In genomic region chr9:78201158-78201777, GRCh38 we compare ENCODE assay signal across 8 cellular contexts. TPM values are rescaled to one million over a fixed set of nuclear protein-coding genes. Genes with fewer than 3 reads are reported as not detected.
DNase-seq lines count a peak whose midpoint lies in the region; ATAC-seq, FAIRE-seq and TF ChIP-seq lines count a peak whose summit lies in the region.
"Not testable (repeated sequence)": the region's sequence is repeated elsewhere in the genome, so short reads cannot be mapped to it uniquely, and the experiment has no call there.

No MANE protein-coding gene starts in this region.

- H3K4me3 ChIP-seq in DOHH2 (ENCODE audit: low read length) (peak overlapping the region; percentile 33), OCI-LY3 (ENCODE audit: low read length) (peak overlapping the region; percentile 74)
- H3K4me3 ChIP-seq in GM12878; mesendoderm (ENCODE audit: low read length): not testable (repeated sequence)

- not testable (repeated sequence) for TF ChIP-seq POLR2A in GM12878 (IDR thresholded peaks at IDR 0.05; ENCODE audit: low read depth, low read length)

- RAD21 ChIA-PET in GM12878 (lab: Charles Lee; ENCODE audit: unreplicated experiment), result interaction anchor here (1.4 kb wide), 1 partner anchor 10 kb away, joined by 7 read pairs; no protein-coding TSS in a partner anchor

- H3K36me3 ChIP-seq in DOHH2 (ENCODE audit: control insufficient read depth, low read length); OCI-LY3 (replicated peaks; ENCODE audit: low read depth, low read length); GM12878 (ENCODE audit: control insufficient read depth in 2 of 2, insufficient read depth in 2 of 2, low read length in 1 of 2); mesendoderm (ENCODE audit: control insufficient read depth, insufficient read depth, low read length): not testable (repeated sequence)

- TF ChIP-seq RAD21 in GM12878 (IDR thresholded peaks at IDR 0.05; ENCODE audit: insufficient read depth, low read depth, low read length), result not testable (repeated sequence)

- not testable (repeated sequence) for FAIRE-seq in GM12878 (lab: Jason Lieb, UNC)

- H2BK15ac ChIP-seq in mesendoderm (replicated peaks; ENCODE audit: low read depth), result not testable (repeated sequence)

- not testable (repeated sequence) for H3K79me1 ChIP-seq in mesendoderm (ENCODE audit: low read length)

- not testable (repeated sequence) for TF ChIP-seq CTCF in DOHH2 (IDR thresholded peaks at IDR 0.05; ENCODE audit: low read depth, low read length, poor library complexity, severe bottlenecking); OCI-LY3 (IDR thresholded peaks at IDR 0.05; ENCODE audit: low read depth, low read length); GM12878 (IDR thresholded peaks at IDR 0.05 in 2 of 3, conservative IDR thresholded peaks at IDR 0.05 in 1 of 3; ENCODE audit: control insufficient read depth in 2 of 3, extremely low read depth in 1 of 3, insufficient read depth in 1 of 3, low read depth in 3 of 3, low read length in 3 of 3)

- not testable (repeated sequence) for H2AK5ac ChIP-seq in mesendoderm (ENCODE audit: low read length)

- CTCF ChIA-PET in activated CD4-positive, alpha-beta memory T cell treated with anti-CD3 and anti-CD28 coated beads, Interleukin-2, amount 10 ng/mL, durations not matched to agents 7 days and 5 days (lab: Charles Lee), result interaction anchor here (0.8 to 1.7 kb wide), 12 partner anchors 8 to 744 kb away, joined by 3 to 8 read pairs (median 4); partner anchors contain the start of gene CEP78
- CTCF ChIA-PET in GM12878 (lab: Yijun Ruan, JAX), result interaction anchor here (0.8 to 1.3 kb wide), 4 partner anchors 9 to 104 kb away, joined by 3 to 7 read pairs (median 3); no protein-coding TSS in a partner anchor

- H3F3A ChIP-seq in DOHH2 (ENCODE audit: control insufficient read depth, insufficient read depth), result not testable (repeated sequence)

- H3K56ac ChIP-seq in mesendoderm (ENCODE audit: low read length), result not testable (repeated sequence)

- ATAC-seq in GM21529 (IDR thresholded peaks at IDR 0.05; ENCODE audit: unreplicated experiment), result peak; percentile 70
- ATAC-seq in HG03565 (IDR thresholded peaks at IDR 0.05; ENCODE audit: unreplicated experiment), result peak; percentile 58
- peak; percentile 87 for ATAC-seq in GM12878

- peak overlapping the region; percentile 29 for H3K4me3 Mint-ChIP-seq in activated CD4-positive, alpha-beta memory T cell treated with anti-CD3 and anti-CD28 coated beads, Interleukin-2, amount 10 ng/mL, durations not matched to agents 7 days and 5 days

- H3K4me1 Mint-ChIP-seq in activated CD4-positive, alpha-beta memory T cell treated with anti-CD3 and anti-CD28 coated beads, Interleukin-2, amount 10 ng/mL, durations not matched to agents 7 days and 5 days, result peaks cover 25% of the 10 kb centered on the region

- peaks cover 40% of the 10 kb centered on the region for H3K36me3 Mint-ChIP-seq in activated CD4-positive, alpha-beta memory T cell treated with anti-CD3 and anti-CD28 coated beads, Interleukin-2, amount 10 ng/mL, durations not matched to agents 7 days and 5 days (ENCODE audit: low read depth)

- TF ChIP-seq EP300 in GM12878 (IDR thresholded peaks at IDR 0.05; ENCODE audit: borderline replicate concordance in 1 of 2, control insufficient read depth in 1 of 2, low read depth in 2 of 2, low read length in 2 of 2), result not testable (repeated sequence)

- H4K5ac ChIP-seq in mesendoderm (ENCODE audit: low read length), result not testable (repeated sequence)

- H2BK120ac ChIP-seq in mesendoderm (ENCODE audit: low read depth, low read length), result not testable (repeated sequence)

- not testable (repeated sequence) for H3K27me3 ChIP-seq in DOHH2 (ENCODE audit: control insufficient read depth, low read length); OCI-LY3 (ENCODE audit: low read depth, low read length); GM12878 (replicated peaks in 1 of 2; ENCODE audit: control insufficient read depth in 2 of 2, insufficient read depth in 2 of 2, low read length in 1 of 2); mesendoderm (ENCODE audit: insufficient read depth, low read length, poor library complexity)

- peak; percentile 85 for DNase-seq in activated CD4-positive, alpha-beta memory T cell treated with anti-CD3 and anti-CD28 coated beads, Interleukin-2, amount 10 ng/mL, durations not matched to agents 7 days and 5 days
- not testable (repeated sequence) for DNase-seq in GM12878 (ENCODE audit: low read depth, low spot score)
- DNase-seq in mesendoderm, result peak; percentile 31
- DNase-seq in stimulated activated CD8-positive, alpha-beta memory T cell treated with anti-CD3 and anti-CD28 coated beads, Interleukin-2, amount 100 ng/mL, for 48 hours (ENCODE audit: low read depth in 2 of 2), result peak; percentile 23 to 24

- in situ Hi-C loops in GM12878 (cut with MboI), result not testable (repeated sequence)

- BruUV-seq in GM12878 (replicated peaks; lab: Mats Ljungman, UMichigan), result not testable (repeated sequence)

- peak overlapping the region; percentile 54 for H3K9ac ChIP-seq in OCI-LY3 (ENCODE audit: low read length)
- H3K9ac ChIP-seq in GM12878 (ENCODE audit: control insufficient read depth, insufficient read depth, low read length); mesendoderm (ENCODE audit: low read length): not testable (repeated sequence)

- H2BK5ac ChIP-seq in mesendoderm (ENCODE audit: low read length), result not testable (repeated sequence)

- H3K4me2 ChIP-seq in DOHH2 (ENCODE audit: low read length) (peak overlapping the region; percentile 54), OCI-LY3 (ENCODE audit: low read length) (peak overlapping the region; percentile 68), GM12878 (ENCODE audit: control insufficient read depth, insufficient read depth) (0 out of 2 replicates have a peak overlapping the region, but pooled peaks have one; percentile 21)
- not testable (repeated sequence) for H3K4me2 ChIP-seq in mesendoderm (ENCODE audit: low read length)

- not testable (repeated sequence) for H3K18ac ChIP-seq in mesendoderm (ENCODE audit: low read length)

- not testable (repeated sequence) for H3K79me2 ChIP-seq in DOHH2 (ENCODE audit: control insufficient read depth, low read length); OCI-LY3 (ENCODE audit: low read length); GM12878 (ENCODE audit: control insufficient read depth, insufficient read depth, low read length); mesendoderm (ENCODE audit: control insufficient read depth, insufficient read depth, low read length)

- not testable (repeated sequence) for H4K20me1 ChIP-seq in DOHH2 (ENCODE audit: control insufficient read depth, insufficient read depth, low read depth, low read length); OCI-LY3 (ENCODE audit: insufficient read depth, low read length); GM12878 (ENCODE audit: control insufficient read depth, insufficient read depth)

- SMC1A ChIA-PET in GM12878 (lab: Charles Lee; ENCODE audit: uncharacterized antibody, unreplicated experiment), result interaction anchor here (0.6 to 1.9 kb wide), 8 partner anchors 9 to 148 kb away, joined by 3 to 7 read pairs (median 4); no protein-coding TSS in a partner anchor

- H3K9me3 Mint-ChIP-seq in activated CD4-positive, alpha-beta memory T cell treated with anti-CD3 and anti-CD28 coated beads, Interleukin-2, amount 10 ng/mL, durations not matched to agents 7 days and 5 days, result peaks cover 29% of the 10 kb centered on the region

- not testable (repeated sequence) for H3K9me3 ChIP-seq in DOHH2 (ENCODE audit: control insufficient read depth, insufficient read depth, low read length); OCI-LY3 (ENCODE audit: insufficient read depth, low read length); GM12878 (replicated peaks; ENCODE audit: control insufficient read depth, insufficient read depth, low read length)

- peak overlapping the region; percentile 67 for H3K27ac Mint-ChIP-seq in activated CD4-positive, alpha-beta memory T cell treated with anti-CD3 and anti-CD28 coated beads, Interleukin-2, amount 10 ng/mL, durations not matched to agents 7 days and 5 days

- H3K27ac ChIP-seq in DOHH2 (ENCODE audit: low read depth, low read length); OCI-LY3 (ENCODE audit: low read length); GM12878 (ENCODE audit: control insufficient read depth, insufficient read depth); mesendoderm (ENCODE audit: low read depth, low read length): not testable (repeated sequence)

- WGBS in GM12878 (ENCODE audit: insufficient coverage, insufficient replicate concordance, low lambda C conversion rate, missing lambda C conversion rate), result 27% methylated on average over 16 of the region's 16 CpGs
- WGBS in mesendoderm (ENCODE audit: extremely low coverage, insufficient coverage, low lambda C conversion rate), result no CpG with 5 or more reads among the region's 16 CpGs

- not testable (repeated sequence) for H3K27me3 Mint-ChIP-seq in activated CD4-positive, alpha-beta memory T cell treated with anti-CD3 and anti-CD28 coated beads, Interleukin-2, amount 10 ng/mL, durations not matched to agents 7 days and 5 days

- H3K4me1 ChIP-seq in DOHH2 (ENCODE audit: control insufficient read depth, low read length), result peaks cover 31% of the 10 kb centered on the region
- H3K4me1 ChIP-seq in OCI-LY3 (ENCODE audit: low read length), result peaks cover 18% of the 10 kb centered on the region
- H3K4me1 ChIP-seq in GM12878 (ENCODE audit: control insufficient read depth, insufficient read depth, low read length); mesendoderm (ENCODE audit: control insufficient read depth, low read depth, low read length): not testable (repeated sequence)

- not testable (repeated sequence) for H3K4ac ChIP-seq in mesendoderm (ENCODE audit: low read depth, low read length)

- H2AFZ ChIP-seq in OCI-LY3 (ENCODE audit: low read depth, low read length), result peak overlapping the region; percentile 89
- not testable (repeated sequence) for H2AFZ ChIP-seq in GM12878 (ENCODE audit: control insufficient read depth, low read depth, low read length)

- H4K8ac ChIP-seq in mesendoderm (ENCODE audit: low read depth, low read length), result not testable (repeated sequence)

- intact Hi-C loops in GM12878 (cut with micrococcal nuclease; ENCODE audit: unreplicated experiment), result not testable (repeated sequence)

- H3K9me2 ChIP-seq in DOHH2 (replicated peaks; ENCODE audit: control insufficient read depth, low read length), result not testable (repeated sequence)

- not testable (repeated sequence) for H3K23ac ChIP-seq in mesendoderm (ENCODE audit: low read length)

- POLR2A ChIA-PET in activated CD4-positive, alpha-beta memory T cell treated with anti-CD3 and anti-CD28 coated beads, Interleukin-2, amount 10 ng/mL, durations not matched to agents 7 days and 5 days (lab: Charles Lee), result interaction anchor here (0.6 to 2.1 kb wide), 9 partner anchors 8 to 1371 kb away, joined by 3 to 15 read pairs (median 3); partner anchors contain the start of genes CEP78, PSAT1 and TLE4
- POLR2A ChIA-PET in GM12878 (lab: Charles Lee), result interaction anchor here (1.5 kb wide), 1 partner anchor 35 kb away, joined by 3 read pairs; no protein-coding TSS in a partner anchor

RNA-seq across cellular contexts. Expression of gene CEP78, which starts 34.6 kb away (rescaled TPM):
- total RNA-seq in activated CD4-positive, alpha-beta memory T cell treated with anti-CD3 and anti-CD28 coated beads, Interleukin-2, amount 10 ng/mL, durations not matched to agents 7 days and 5 days, result 10 to 100 TPM; 41.8 to 44.3 TPM
- 91.0 and 98.8 TPM in 2 replicates for total RNA-seq in GM12878 (2013; cell fraction: nucleolus; rRNA removed)
- 32.7 and 44.9 TPM in 2 replicates for total RNA-seq in GM12878 (2014; rRNA removed)
- total RNA-seq in GM12878 (2014; rRNA removed; fragmentation: Illumina TruSeq; extraction: Trizol), result 27.5 and 28.1 TPM in 2 replicates
- 32.3 and 33.8 TPM in 2 replicates for total RNA-seq in GM12878 (2021)
- 6.3 TPM for polyA plus RNA-seq in GM12878 (2011; ENCODE audit: low read depth)
- 28.0 and 47.6 TPM in 2 replicates for polyA plus RNA-seq in GM12878 (2011; rRNA removed)
- polyA plus RNA-seq in GM12878 (2011; cell fraction: cytosol; rRNA removed), result 10.6 and 11.3 TPM in 2 replicates
- 31.7 and 33.1 TPM in 2 replicates for polyA plus RNA-seq in GM12878 (2011; cell fraction: nucleus; rRNA removed)
- polyA plus RNA-seq in GM12878 (2012), result 9.4 and 11.0 TPM in 2 replicates
- polyA plus RNA-seq in GM12878 (2014; fragmentation: Illumina TruSeq; extraction: Trizol), result 27.7 and 30.6 TPM in 2 replicates
- 1 to 10 TPM; 4.1 to 9.7 TPM for polyA plus RNA-seq in GM12878 (2014; fragmentation: Nextera tagmentation; extraction: Ambion mirVana)
- polyA plus RNA-seq in GM12878 (2014; rRNA removed), result 18.4 and 23.1 TPM in 2 replicates
- polyA plus RNA-seq in GM12878 (2016; fragmentation: Nextera tagmentation; extraction: Ambion mirVana), result 10 to 100 TPM; 28.5 to 28.7 TPM
- 17.8 and 20.8 TPM in 2 replicates for polyA minus RNA-seq in GM12878 (2011; rRNA and poly(A)+ RNA removed)
- 8.3 and 10.0 TPM in 2 replicates for polyA minus RNA-seq in GM12878 (2011; cell fraction: cytosol; rRNA and poly(A)+ RNA removed)
- 15.4 and 25.4 TPM in 2 replicates for polyA minus RNA-seq in GM12878 (2011; cell fraction: nucleus; rRNA and poly(A)+ RNA removed)
- 29.9 TPM for polyA plus RNA-seq in mesendoderm (2013, experiment 1 of 2)
- polyA plus RNA-seq in mesendoderm (2013, experiment 2 of 2), result 30.9 TPM
